ENCODE assay signal across 23 cellular contexts in genomic region chr10:35783305-35783838, GRCh38.
A peak's percentile ranks its signal among the peaks of the same experiment; 100 is the strongest.
DNase-seq lines count a peak whose midpoint lies in the region; ATAC-seq, FAIRE-seq and TF ChIP-seq lines count a peak whose summit lies in the region.
"Had no signal": no experiment of that assay in that cellular context is flagged by ENCODE, and none has a peak within 500 bp of the region (broad histone marks: within the 10 kb centered on the region; RNA-seq: fewer than 3 reads in every experiment).

No MANE protein-coding gene starts in this region.

- peaks cover 2% of the 10 kb centered on the region for H3K36me3 Mint-ChIP-seq in T-helper 17 cell (ENCODE audit: low read depth)
- H3K36me3 Mint-ChIP-seq: activated naive CD8-positive, alpha-beta T cell treated with anti-CD3 and anti-CD28 coated beads for 36 hours; immature natural killer cell had no signal

- H3K4me1 Mint-ChIP-seq in T-helper 17 cell: no peaks in the 10 kb centered on the region
- H3K4me1 Mint-ChIP-seq: activated CD4-positive, alpha-beta T cell treated with anti-CD3 and anti-CD28 coated beads, Interleukin-2, amount 10 ng/mL, durations not matched to agents 7 days and 5 days; activated naive CD8-positive, alpha-beta T cell treated with anti-CD3 and anti-CD28 coated beads for 36 hours had no signal

- H3K4me3 ChIP-seq in LNCaP clone FGC (ENCODE audit: low read depth, low read length) (peak overlapping the region; percentile 23; the same call in 1 of the 2 replicates), bronchial epithelial cell (ENCODE audit: low read depth, low read length) (no peak overlapping the region)
- H3K4me3 ChIP-seq: BLaER1 treated with 17β-estradiol and CSF1 and Interleukin-3, amounts not matched to agents 10 nM and 100 nM; GM12878; thoracic aorta had no signal

- DNase-seq in Caki2 (ENCODE audit: low read depth): peak; percentile 92
- no peak for DNase-seq in LNCaP clone FGC (ENCODE audit: low read depth)
- DNase-seq in bronchial epithelial cell (ENCODE audit: low read depth): peak; percentile 93
- DNase-seq in kidney tubule cell (ENCODE audit: low spot score): peak; percentile 90
- no peak for DNase-seq in T-helper 17 cell
- DNase-seq in SKM-1 (lab: John Stamatoyannopoulos, UW; ENCODE audit: unreplicated experiment): no peak
- DNase-seq in D341Med (ENCODE audit: low spot score): no peak
- DNase-seq: activated CD4-positive, alpha-beta T cell treated with anti-CD3 and anti-CD28 coated beads, Interleukin-2, amount 10 ng/mL, durations not matched to agents 7 days and 5 days; activated naive CD8-positive, alpha-beta T cell treated with anti-CD3 and anti-CD28 coated beads for 36 hours; activated T-cell treated with anti-CD3 and anti-CD28 coated beads, Interleukin-2, amount 50 U/mL, for 24 hours; central memory CD4-positive, alpha-beta T cell; glutamatergic neuron; immature natural killer cell; NCI-H2107; SHP77; stimulated activated CD4-positive, alpha-beta T cell treated with anti-CD3 and anti-CD28 coated beads, Interleukin-4, amount 100 ng/mL, for 1 hour; stimulated activated CD8-positive, alpha-beta memory T cell treated with anti-CD3 and anti-CD28 coated beads, Interleukin-4, amount 100 ng/mL, for 48 hours; T-helper 9 cell had no signal

- H3K4me3 Mint-ChIP-seq in T-helper 17 cell: no peak overlapping the region
- H3K4me3 Mint-ChIP-seq: activated CD4-positive, alpha-beta T cell treated with anti-CD3 and anti-CD28 coated beads, Interleukin-2, amount 10 ng/mL, durations not matched to agents 7 days and 5 days; activated naive CD8-positive, alpha-beta T cell treated with anti-CD3 and anti-CD28 coated beads for 36 hours; activated T-cell treated with anti-CD3 and anti-CD28 coated beads, Interleukin-2, amount 50 U/mL, for 24 hours; immature natural killer cell; mesothelial cell of epicardium had no signal

- H3K27me3 Mint-ChIP-seq in T-helper 17 cell: peaks cover 16% of the 10 kb centered on the region
- H3K27me3 Mint-ChIP-seq: activated CD4-positive, alpha-beta T cell treated with anti-CD3 and anti-CD28 coated beads, Interleukin-2, amount 10 ng/mL, durations not matched to agents 7 days and 5 days; activated naive CD8-positive, alpha-beta T cell treated with anti-CD3 and anti-CD28 coated beads for 36 hours had no signal

- H3K27me3 ChIP-seq in bronchial epithelial cell (ENCODE audit: control insufficient read depth, insufficient read depth, low read length): no peaks in the 10 kb centered on the region
- H3K27me3 ChIP-seq: BLaER1 treated with 17β-estradiol and CSF1 and Interleukin-3, amounts not matched to agents 10 nM and 100 nM had no signal

- in situ Hi-C loops in Caki2 (cut with HindIII; ENCODE audit: low pct_unique_long_range_greater_than_20kb, low sequenced_read_pairs): no loop called here

- no peak for FAIRE-seq in bronchial epithelial cell (lab: Jason Lieb, UNC)
- FAIRE-seq: GM12878 had no signal

- no peaks in the 10 kb centered on the region for H3K9me3 ChIP-seq in T-helper 17 cell (ENCODE audit: control insufficient read depth, low read length, poor library complexity, severe bottlenecking)
- H3K9me3 ChIP-seq: thoracic aorta had no signal

- H3K36me3 ChIP-seq in bronchial epithelial cell (ENCODE audit: control insufficient read depth, insufficient read depth, low read length): no peaks in the 10 kb centered on the region
- H3K36me3 ChIP-seq: BLaER1 treated with 17β-estradiol and CSF1 and Interleukin-3, amounts not matched to agents 10 nM and 100 nM; thoracic aorta had no signal

- H3K27ac Mint-ChIP-seq in T-helper 17 cell: no peak overlapping the region
- H3K27ac Mint-ChIP-seq: activated CD4-positive, alpha-beta T cell treated with anti-CD3 and anti-CD28 coated beads, Interleukin-2, amount 10 ng/mL, durations not matched to agents 7 days and 5 days; activated naive CD8-positive, alpha-beta T cell treated with anti-CD3 and anti-CD28 coated beads for 36 hours; activated T-cell treated with anti-CD3 and anti-CD28 coated beads, Interleukin-2, amount 50 U/mL, for 24 hours; immature natural killer cell; mesothelial cell of epicardium had no signal

- ATAC-seq in T-helper 17 cell: no peak
- no peak for ATAC-seq in HG03135 (IDR thresholded peaks at IDR 0.05; ENCODE audit: unreplicated experiment)
- ATAC-seq: GM12878 had no signal

- TF ChIP-seq CTCF in LNCaP clone FGC (IDR thresholded peaks at IDR 0.05; ENCODE audit: control insufficient read depth, extremely low read depth, insufficient read depth) (no peak), bronchial epithelial cell (IDR thresholded peaks at IDR 0.05; ENCODE audit: insufficient read depth, low read length, severe bottlenecking) (no peak)

Comparison
In these comparisons a context has a peak if more than half of its experiments do, and no peak if none do; other contexts are left out.
1. DNase-seq: peak in Caki2 (single experiment), bronchial epithelial cell (single experiment) and kidney tubule cell (single experiment); none in LNCaP clone FGC (single experiment), T-helper 17 cell (0 of 3), SKM-1 (single experiment) and D341Med (single experiment).